ENCODE assay signal across 18 cellular contexts in the genomic region with DNA sequence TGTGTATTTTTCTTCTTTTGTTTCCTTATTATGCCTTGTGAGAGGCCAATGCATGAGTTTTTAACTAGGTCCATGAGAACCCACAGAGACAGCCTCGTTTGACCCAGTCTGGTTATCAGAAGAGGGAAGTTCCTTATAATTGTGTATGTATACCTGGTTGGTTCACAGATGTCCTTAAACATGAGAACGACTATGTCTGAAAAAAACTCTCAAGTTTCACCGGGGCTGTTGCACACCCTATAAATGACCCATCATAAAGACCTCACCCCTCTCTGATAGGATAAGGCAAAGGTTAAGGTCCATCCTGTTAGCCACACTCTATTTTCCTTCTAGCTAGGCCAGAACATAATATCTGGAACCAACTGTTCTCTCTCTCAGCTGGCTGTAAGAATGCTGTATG. TPM values are rescaled to one million over a fixed set of nuclear protein-coding genes. Genes with fewer than 3 reads are reported as not detected.
"Had no signal": no experiment of that assay in that cellular context is flagged by ENCODE, and none has a peak within 500 bp of the region (broad histone marks: within the 10 kb centered on the region; RNA-seq: fewer than 3 reads in every experiment).

No MANE protein-coding gene starts in this region.

- H3K4me3 ChIP-seq: adrenal gland, left ventricle myocardium inferior, pancreas, tibial artery had no signal

- H3K4me1 ChIP-seq: pancreas had no signal

- H3K27me3 ChIP-seq: adrenal gland, foreskin keratinocyte, neutrophil, pancreas, tibial artery had no signal

- DNase-seq: activated T-cell treated with anti-CD3 and anti-CD28 coated beads, Interleukin-2, amount 50 U/mL, for 1 hour; adrenal gland; effector CD4-positive, alpha-beta T cell; immature natural killer cell; left ventricle myocardium inferior; pancreas; right cardiac atrium; stimulated activated naive CD8-positive, alpha-beta T cell treated with anti-CD3 and anti-CD28 coated beads, Interleukin-15, amount 100 ng/mL, for 72 hours; tibial artery had no signal

- H3K27me3 Mint-ChIP-seq: stimulated activated naive CD8-positive, alpha-beta T cell treated with anti-CD3 and anti-CD28 coated beads, Interleukin-15, amount 100 ng/mL, for 72 hours had no signal

- H3K36me3 Mint-ChIP-seq: immature natural killer cell; stimulated activated effector memory CD8-positive, alpha-beta T cell treated with anti-CD3 and anti-CD28 coated beads, Interleukin-12 subunit alpha, Interleukin-12 subunit beta, amount 100 ng/mL, for 72 hours; WTC11 had no signal

- H3K27ac ChIP-seq: adrenal gland, foreskin keratinocyte, left ventricle myocardium inferior, neutrophil, pancreas, tibial artery had no signal

- H3K36me3 ChIP-seq: adrenal gland, left ventricle myocardium inferior, neutrophil, pancreas, tibial artery had no signal

- H3K9me3 ChIP-seq: adrenal gland, left ventricle myocardium inferior, neutrophil, pancreas, tibial artery had no signal

- ATAC-seq: stimulated activated naive CD8-positive, alpha-beta T cell treated with anti-CD3 and anti-CD28 coated beads, Interleukin-15, amount 100 ng/mL, for 72 hours; WTC11 had no signal

- H3K27ac Mint-ChIP-seq: activated naive CD8-positive, alpha-beta T cell; immature natural killer cell; mesothelial cell of epicardium; nephron; stimulated activated effector memory CD8-positive, alpha-beta T cell treated with anti-CD3 and anti-CD28 coated beads, Interleukin-12 subunit alpha, Interleukin-12 subunit beta, amount 100 ng/mL, for 72 hours; stimulated activated naive CD8-positive, alpha-beta T cell treated with anti-CD3 and anti-CD28 coated beads, Interleukin-15, amount 100 ng/mL, for 72 hours; T-helper 1 cell treated with Interleukin-12 subunit alpha and Interleukin-12 subunit beta and Interleukin-4 antibody, amounts not matched to agents 30 μg/mL and 1 μg/mL, for 36 hours; WTC11 had no signal

- H3K4me1 Mint-ChIP-seq: immature natural killer cell; stimulated activated effector memory CD8-positive, alpha-beta T cell treated with anti-CD3 and anti-CD28 coated beads, Interleukin-12 subunit alpha, Interleukin-12 subunit beta, amount 100 ng/mL, for 72 hours; stimulated activated naive CD8-positive, alpha-beta T cell treated with anti-CD3 and anti-CD28 coated beads, Interleukin-15, amount 100 ng/mL, for 72 hours had no signal

- H3K4me3 Mint-ChIP-seq: activated naive CD8-positive, alpha-beta T cell; immature natural killer cell; mesothelial cell of epicardium; nephron; stimulated activated effector memory CD8-positive, alpha-beta T cell treated with anti-CD3 and anti-CD28 coated beads, Interleukin-12 subunit alpha, Interleukin-12 subunit beta, amount 100 ng/mL, for 72 hours; stimulated activated naive CD8-positive, alpha-beta T cell treated with anti-CD3 and anti-CD28 coated beads, Interleukin-15, amount 100 ng/mL, for 72 hours; T-helper 1 cell treated with Interleukin-12 subunit alpha and Interleukin-12 subunit beta and Interleukin-4 antibody, amounts not matched to agents 30 μg/mL and 1 μg/mL, for 36 hours; WTC11 had no signal

- H3K9me3 Mint-ChIP-seq: immature natural killer cell; mesothelial cell of epicardium; nephron; stimulated activated effector memory CD8-positive, alpha-beta T cell treated with anti-CD3 and anti-CD28 coated beads, Interleukin-12 subunit alpha, Interleukin-12 subunit beta, amount 100 ng/mL, for 72 hours; stimulated activated naive CD8-positive, alpha-beta T cell treated with anti-CD3 and anti-CD28 coated beads, Interleukin-15, amount 100 ng/mL, for 72 hours; T-helper 1 cell treated with Interleukin-12 subunit alpha and Interleukin-12 subunit beta and Interleukin-4 antibody, amounts not matched to agents 30 μg/mL and 1 μg/mL, for 36 hours; WTC11 had no signal

RNA-seq across cellular contexts. Expression of gene EPCAM, which starts 8.8 kb away (rescaled TPM):
- total RNA-seq: left ventricle myocardium inferior, pulmonary artery endothelial cell had no signal
- polyA plus RNA-seq: immature natural killer cell had no signal
